In the genomic region with DNA sequence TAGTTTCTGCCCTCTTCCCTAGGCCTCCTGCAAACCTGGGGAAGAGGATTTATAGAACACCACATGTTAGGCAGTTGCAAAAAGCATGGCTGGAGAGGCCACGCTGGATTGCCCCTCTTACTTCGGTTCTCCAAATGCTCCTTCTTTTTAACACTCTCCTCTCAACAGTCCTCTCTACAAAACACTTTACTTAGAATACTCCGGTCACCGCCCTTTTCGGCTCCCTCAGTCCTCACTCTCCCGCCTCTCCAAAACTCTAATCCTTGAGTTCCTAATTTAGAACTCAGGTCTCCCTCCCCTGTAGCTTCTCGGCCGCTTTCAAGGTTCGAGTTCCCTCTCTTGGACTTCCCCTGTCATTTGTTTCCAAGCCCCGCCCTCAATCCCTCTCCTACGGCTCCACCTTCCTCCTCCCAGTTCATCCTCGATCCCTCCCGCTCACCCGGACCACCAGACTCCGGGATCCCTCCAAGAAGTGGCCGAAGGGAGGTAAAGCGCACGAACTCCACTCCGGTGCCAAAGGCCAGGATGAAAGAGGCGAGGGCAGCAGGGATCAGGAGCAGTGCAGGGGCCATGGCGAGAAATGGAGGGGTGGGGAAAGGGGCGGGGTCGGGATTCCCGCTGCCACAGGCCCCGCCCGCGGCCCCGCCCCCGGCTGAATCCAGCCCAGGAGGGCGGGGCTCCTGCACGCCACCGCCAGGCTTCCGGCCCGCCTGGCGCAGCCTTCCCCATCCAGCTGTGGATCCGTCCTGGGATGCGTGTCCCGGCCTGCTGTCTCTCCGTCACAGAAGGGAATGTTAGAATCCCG, we compare ENCODE assay signal across 8 cellular contexts. TPM values are rescaled to one million over a fixed set of nuclear protein-coding genes. Genes with fewer than 3 reads are reported as not detected.
DNase-seq lines count a peak whose midpoint lies in the region; ATAC-seq, FAIRE-seq and TF ChIP-seq lines count a peak whose summit lies in the region.

Gene NRM, minus strand, starts transcription at position 582 of the 805 bp plus-strand sequence. Its CDS starts 10 bp downstream, at position 572.

- no peak for FAIRE-seq in D721Med (lab: Jason Lieb, UNC)

- POLR2A ChIA-PET in GM10248 (lab: Yijun Ruan, JAX), result interaction anchor here (0.5 to 4.2 kb wide), 2 partner anchors 27 to 402 kb away, joined by 10 to 17 read pairs; partner anchors contain the start of gene MDC1
- POLR2A ChIA-PET in activated CD4-positive, alpha-beta T cell treated with anti-CD3 and anti-CD28 coated beads, Interleukin-2, amount 10 ng/mL, durations not matched to agents 7 days and 5 days (lab: Charles Lee), result interaction anchor here (0.6 kb wide), 1 partner anchor 29 kb away, joined by 4 read pairs; no protein-coding TSS in a partner anchor

- H3K27me3 Mint-ChIP-seq in activated CD4-positive, alpha-beta T cell treated with anti-CD3 and anti-CD28 coated beads, Interleukin-2, amount 10 ng/mL, durations not matched to agents 7 days and 5 days, result no peaks in the 10 kb centered on the region

- CTCF ChIA-PET in GM10248 (lab: Yijun Ruan, JAX), result interaction anchor here (1.1 to 13.6 kb wide), 8 partner anchors 11 to 207 kb away, joined by 3 to 132 read pairs (median 6); partner anchors contain the start of gene MDC1
- CTCF ChIA-PET in activated CD4-positive, alpha-beta T cell treated with anti-CD3 and anti-CD28 coated beads, Interleukin-2, amount 10 ng/mL, durations not matched to agents 7 days and 5 days (lab: Charles Lee), result interaction anchor here (0.6 to 1.9 kb wide), 9 partner anchors 9 to 188 kb away, joined by 3 to 7 read pairs (median 4); partner anchors contain the start of gene MDC1

- H3K36me3 Mint-ChIP-seq in activated CD4-positive, alpha-beta T cell treated with anti-CD3 and anti-CD28 coated beads, Interleukin-2, amount 10 ng/mL, durations not matched to agents 7 days and 5 days (ENCODE audit: low read depth), result peaks cover 20% of the 10 kb centered on the region

- peaks cover 45% of the 10 kb centered on the region for H3K4me1 Mint-ChIP-seq in activated CD4-positive, alpha-beta T cell treated with anti-CD3 and anti-CD28 coated beads, Interleukin-2, amount 10 ng/mL, durations not matched to agents 7 days and 5 days

- H3K4me3 Mint-ChIP-seq in activated CD4-positive, alpha-beta T cell treated with anti-CD3 and anti-CD28 coated beads, Interleukin-2, amount 10 ng/mL, durations not matched to agents 7 days and 5 days, result peak within 1 kb of the TSS; percentile 100

- peak; percentile 91 for DNase-seq in GM10248 (ENCODE audit: extremely low spot score)
- peak; percentile 95 for DNase-seq in NCI-H69 (lab: John Stamatoyannopoulos, UW)
- DNase-seq in activated CD4-positive, alpha-beta T cell treated with anti-CD3 and anti-CD28 coated beads, Interleukin-2, amount 10 ng/mL, durations not matched to agents 7 days and 5 days, result peak; percentile 73
- DNase-seq in dedifferentiated amniotic fluid mesenchymal stem cell (ENCODE audit: extremely low spot score), result peak; percentile 88
- DNase-seq in left kidney (ENCODE audit: low read depth, low spot score), result peak; percentile 95
- peak; percentile 68 to 84 for DNase-seq in stimulated activated CD4-positive, alpha-beta T cell treated with anti-CD3 and anti-CD28 coated beads, Interleukin-1b, Interleukin-23, amount 100 ng/mL, for 4 hours (ENCODE audit: low read depth in 2 of 2)
- no peak for DNase-seq in D721Med (ENCODE audit: insufficient read length, low spot score)

- ATAC-seq in HG03521 (IDR thresholded peaks at IDR 0.05; ENCODE audit: unreplicated experiment), result peak; percentile 31

- TF ChIP-seq CTCF in GM10248 (IDR thresholded peaks at IDR 0.05; ENCODE audit: control extremely low read depth, extremely low read depth, low read depth, missing control alignments), result no peak
- no peak for TF ChIP-seq CTCF in D721Med (IDR thresholded peaks at IDR 0.05; ENCODE audit: insufficient read depth, missing control alignments)

- H3K27ac Mint-ChIP-seq in activated CD4-positive, alpha-beta T cell treated with anti-CD3 and anti-CD28 coated beads, Interleukin-2, amount 10 ng/mL, durations not matched to agents 7 days and 5 days, result peak within 1 kb of the TSS; percentile 54

- no peaks in the 10 kb centered on the region for H3K9me3 Mint-ChIP-seq in activated CD4-positive, alpha-beta T cell treated with anti-CD3 and anti-CD28 coated beads, Interleukin-2, amount 10 ng/mL, durations not matched to agents 7 days and 5 days

RNA-seq across cellular contexts. Expression of gene NRM, which starts in this region (rescaled TPM):
- total RNA-seq in activated CD4-positive, alpha-beta T cell treated with anti-CD3 and anti-CD28 coated beads, Interleukin-2, amount 10 ng/mL, durations not matched to agents 7 days and 5 days, result 10 to 100 TPM; 43.1 to 58.8 TPM
